In the genomic region with DNA sequence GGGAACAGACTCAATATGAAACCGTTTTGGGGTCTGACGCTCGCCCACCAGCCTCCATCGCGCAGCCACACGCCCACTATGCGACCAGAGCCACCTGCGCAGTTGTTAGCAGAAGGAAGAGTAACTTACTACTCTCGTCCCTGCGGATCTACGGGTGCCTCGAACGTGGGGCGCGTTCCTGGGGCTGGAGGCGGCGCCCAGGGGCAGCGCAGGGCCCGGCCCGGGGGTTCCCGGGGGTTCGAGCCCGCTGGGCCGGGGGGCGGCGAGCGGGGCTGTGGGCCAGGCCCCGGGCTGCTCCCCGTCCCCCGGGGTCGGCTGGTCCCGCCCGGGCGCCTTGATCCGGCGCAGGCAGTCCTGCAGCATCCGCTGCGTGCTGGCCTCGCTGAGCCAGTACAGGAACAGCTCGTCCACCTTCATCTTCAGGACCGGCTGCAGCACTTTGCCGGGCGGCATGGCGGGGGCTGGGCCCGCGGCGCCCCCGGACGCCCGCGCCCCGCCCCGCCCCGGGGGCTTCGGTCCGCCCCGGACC, we compare ENCODE assay signal across 8 cellular contexts.
DNase-seq lines count a peak whose midpoint lies in the region; ATAC-seq and TF ChIP-seq lines count a peak whose summit lies in the region.

No MANE protein-coding gene starts in this region.

- H3K27ac ChIP-seq in 22Rv1: peak overlapping the region; percentile 92
- no peak overlapping the region for H3K27ac ChIP-seq in iPS-20b (ENCODE audit: low read length)

- H3K36me3 Mint-ChIP-seq in activated naive CD4-positive, alpha-beta T cell treated with anti-CD3 and anti-CD28 coated beads, Interleukin-2, amount 10 ng/mL, durations not matched to agents 7 days and 5 days: peaks cover 3% of the 10 kb centered on the region

- H3K9me3 Mint-ChIP-seq in activated naive CD4-positive, alpha-beta T cell treated with anti-CD3 and anti-CD28 coated beads, Interleukin-2, amount 10 ng/mL, durations not matched to agents 7 days and 5 days: no peaks in the 10 kb centered on the region

- TF ChIP-seq CTCF in 22Rv1 (IDR thresholded peaks at IDR 0.05): no peak

- H3K4me3 ChIP-seq in iPS-20b (ENCODE audit: low read length): peak overlapping the region; percentile 82

- peaks cover 15% of the 10 kb centered on the region for H3K4me1 Mint-ChIP-seq in activated naive CD4-positive, alpha-beta T cell treated with anti-CD3 and anti-CD28 coated beads, Interleukin-2, amount 10 ng/mL, durations not matched to agents 7 days and 5 days

- peaks cover 5% of the 10 kb centered on the region for H3K27me3 Mint-ChIP-seq in activated naive CD4-positive, alpha-beta T cell treated with anti-CD3 and anti-CD28 coated beads, Interleukin-2, amount 10 ng/mL, durations not matched to agents 7 days and 5 days

- no peaks in the 10 kb centered on the region for H3K9me3 ChIP-seq in iPS-20b (ENCODE audit: insufficient read depth, low read depth, low read length)

- H3K4me1 ChIP-seq in iPS-20b (ENCODE audit: insufficient read depth, low read length): no peaks in the 10 kb centered on the region

- DNase-seq in activated naive CD4-positive, alpha-beta T cell treated with anti-CD3 and anti-CD28 coated beads, Interleukin-2, amount 10 ng/mL, durations not matched to agents 7 days and 5 days: peak; percentile 43
- DNase-seq in stimulated activated CD8-positive, alpha-beta memory T cell treated with anti-CD3 and anti-CD28 coated beads, Interleukin-15, amount 100 ng/mL, for 48 hours (ENCODE audit: low read depth in 2 of 2): peak; percentile 29 to 52
- no peak for DNase-seq in GDM1 (lab: John Stamatoyannopoulos, UW)
- DNase-seq in DMS 273 (lab: John Stamatoyannopoulos, UW; ENCODE audit: unreplicated experiment): no peak

- ATAC-seq in GM19438 (IDR thresholded peaks at IDR 0.05; ENCODE audit: low read depth, unreplicated experiment) (peak; percentile 37), HG03469 (IDR thresholded peaks at IDR 0.05; ENCODE audit: unreplicated experiment) (peak; percentile 28)

- H3K36me3 ChIP-seq in iPS-20b (ENCODE audit: insufficient read depth, low read depth, low read length): peaks cover 7% of the 10 kb centered on the region; the same call in 1 of the 2 replicates

- H3K27ac Mint-ChIP-seq in activated naive CD4-positive, alpha-beta T cell treated with anti-CD3 and anti-CD28 coated beads, Interleukin-2, amount 10 ng/mL, durations not matched to agents 7 days and 5 days: peak overlapping the region; percentile 83

- peak overlapping the region; percentile 59 for H3K4me3 Mint-ChIP-seq in activated naive CD4-positive, alpha-beta T cell treated with anti-CD3 and anti-CD28 coated beads, Interleukin-2, amount 10 ng/mL, durations not matched to agents 7 days and 5 days

- no peaks in the 10 kb centered on the region for H3K27me3 ChIP-seq in iPS-20b (ENCODE audit: insufficient read depth, low read length)

- CTCF ChIA-PET in activated naive CD4-positive, alpha-beta T cell treated with anti-CD3 and anti-CD28 coated beads, Interleukin-2, amount 10 ng/mL, durations not matched to agents 7 days and 5 days (lab: Charles Lee): no interaction called here

- peak overlapping the region; percentile 97; the same call in 1 of the 2 replicates for H3K9ac ChIP-seq in iPS-20b (ENCODE audit: low read depth, low read length)

Comparison
In these comparisons a context has a peak if more than half of its experiments do, and no peak if none do; other contexts are left out.
1. DNase-seq: peak in activated naive CD4-positive, alpha-beta T cell treated with anti-CD3 and anti-CD28 coated beads, Interleukin-2, amount 10 ng/mL, durations not matched to agents 7 days and 5 days (single experiment) and stimulated activated CD8-positive, alpha-beta memory T cell treated with anti-CD3 and anti-CD28 coated beads, Interleukin-15, amount 100 ng/mL, for 48 hours (2 of 2); none in GDM1 (single experiment) and DMS 273 (single experiment).